1 cellular context compared by ENCODE assay signal in the genomic region with DNA sequence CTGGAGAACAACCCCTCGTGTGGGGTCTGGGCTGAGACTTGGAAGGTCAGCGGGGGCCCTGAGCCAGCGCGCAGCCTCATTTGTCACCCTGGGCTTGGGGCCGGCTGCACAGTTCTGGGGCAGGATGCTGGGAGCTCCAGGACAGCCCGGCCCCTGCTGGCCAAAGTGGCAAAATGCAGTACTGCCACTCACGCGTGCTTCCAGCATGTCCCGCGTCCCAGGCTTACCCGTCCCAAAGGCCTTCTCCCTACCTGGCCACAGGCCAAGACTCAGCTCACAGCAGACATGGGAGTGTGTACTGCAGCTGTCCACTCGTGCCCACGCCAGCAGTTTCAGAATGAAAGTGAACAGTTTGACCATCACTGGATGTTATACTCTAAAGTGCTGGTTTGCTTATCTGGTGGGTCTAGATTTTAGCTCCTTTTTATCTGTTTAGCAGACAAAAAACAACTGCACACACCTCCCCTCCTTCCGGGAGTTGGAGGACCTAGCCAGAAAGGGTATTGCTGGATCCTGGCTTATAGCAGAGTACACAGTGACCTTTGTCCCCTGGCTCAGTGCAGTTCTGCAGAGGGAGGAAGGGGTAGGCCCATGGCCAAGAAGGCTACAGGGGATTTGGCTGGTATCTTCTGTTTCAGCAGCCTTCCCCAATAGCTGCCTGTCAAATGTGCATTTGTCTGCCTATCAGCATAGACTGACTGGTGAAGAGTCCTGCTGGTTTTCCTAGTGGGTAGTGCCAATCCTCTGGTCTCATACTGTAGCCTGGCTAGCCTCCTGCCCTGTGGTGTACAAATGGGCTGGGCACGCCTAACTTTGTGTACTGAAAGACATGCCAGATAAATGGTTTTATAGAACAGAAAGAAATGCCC.
TF ChIP-seq lines count a peak whose summit lies in the region.

No MANE protein-coding gene starts in this region.

TF ChIP-seq in K562, 482 proteins besides CTCF, POLR2A, EP300 and RAD21 (continued from another document and continues in another):
- TF ChIP-seq, protein P1, sequence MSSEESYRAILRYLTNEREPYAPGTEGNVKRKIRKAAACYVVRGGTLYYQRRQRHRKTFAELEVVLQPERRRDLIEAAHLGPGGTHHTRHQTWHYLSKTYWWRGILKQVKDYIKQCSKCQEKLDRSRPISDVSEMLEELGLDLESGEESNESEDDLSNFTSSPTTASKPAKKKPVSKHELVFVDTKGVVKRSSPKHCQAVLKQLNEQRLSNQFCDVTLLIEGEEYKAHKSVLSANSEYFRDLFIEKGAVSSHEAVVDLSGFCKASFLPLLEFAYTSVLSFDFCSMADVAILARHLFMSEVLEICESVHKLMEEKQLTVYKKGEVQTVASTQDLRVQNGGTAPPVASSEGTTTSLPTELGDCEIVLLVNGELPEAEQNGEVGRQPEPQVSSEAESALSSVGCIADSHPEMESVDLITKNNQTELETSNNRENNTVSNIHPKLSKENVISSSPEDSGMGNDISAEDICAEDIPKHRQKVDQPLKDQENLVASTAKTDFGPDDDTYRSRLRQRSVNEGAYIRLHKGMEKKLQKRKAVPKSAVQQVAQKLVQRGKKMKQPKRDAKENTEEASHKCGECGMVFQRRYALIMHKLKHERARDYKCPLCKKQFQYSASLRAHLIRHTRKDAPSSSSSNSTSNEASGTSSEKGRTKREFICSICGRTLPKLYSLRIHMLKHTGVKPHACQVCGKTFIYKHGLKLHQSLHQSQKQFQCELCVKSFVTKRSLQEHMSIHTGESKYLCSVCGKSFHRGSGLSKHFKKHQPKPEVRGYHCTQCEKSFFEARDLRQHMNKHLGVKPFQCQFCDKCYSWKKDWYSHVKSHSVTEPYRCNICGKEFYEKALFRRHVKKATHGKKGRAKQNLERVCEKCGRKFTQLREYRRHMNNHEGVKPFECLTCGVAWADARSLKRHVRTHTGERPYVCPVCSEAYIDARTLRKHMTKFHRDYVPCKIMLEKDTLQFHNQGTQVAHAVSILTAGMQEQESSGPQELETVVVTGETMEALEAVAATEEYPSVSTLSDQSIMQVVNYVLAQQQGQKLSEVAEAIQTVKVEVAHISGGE (CRISPR knock-in tag; IDR thresholded peaks at IDR 0.05), result peak in 1 of 3 experiments; percentile 28; a peak in 1 of 6 replicates
- TF ChIP-seq CHD7 (IDR thresholded peaks at IDR 0.05; ENCODE audit: low read depth, low read length) (no peak), POLR3G (IDR thresholded peaks at IDR 0.05; ENCODE audit: extremely low read depth, insufficient read length, insufficient replicate concordance) (no peak), GTF2F1 (IDR thresholded peaks at IDR 0.05; ENCODE audit: low read depth, low read length) (no peak), THAP7 (CRISPR knock-in tag; IDR thresholded peaks at IDR 0.05) (no peak), NFE2L1 (tag; IDR thresholded peaks at IDR 0.05; ENCODE audit: borderline replicate concordance, low read depth) (no peak), KAT8 (IDR thresholded peaks at IDR 0.05; ENCODE audit: low read depth) (no peak), MYBL2 (IDR thresholded peaks at IDR 0.05; ENCODE audit: low read depth) (no peak), MYBL2 (CRISPR knock-in tag; IDR thresholded peaks at IDR 0.05; ENCODE audit: borderline replicate concordance) (no peak), WHSC1 (IDR thresholded peaks at IDR 0.05; ENCODE audit: low read length) (no peak), RBM15 (IDR thresholded peaks at IDR 0.05; ENCODE audit: insufficient read depth, low read length) (no peak), ZNF780A (CRISPR knock-in tag; IDR thresholded peaks at IDR 0.05) (no peak), GABPB2 (CRISPR knock-in tag; conservative IDR thresholded peaks at IDR 0.05) (no peak), ZNF232 (CRISPR knock-in tag; IDR thresholded peaks at IDR 0.05) (no peak), FOXJ3 (CRISPR knock-in tag; IDR thresholded peaks at IDR 0.05) (no peak), E2F6 (IDR thresholded peaks at IDR 0.05; ENCODE audit: borderline replicate concordance in 1 of 2, extremely low read depth in 1 of 2, insufficient read depth in 1 of 2, insufficient read length in 1 of 2, low read depth in 1 of 2, low read length in 1 of 2, poor library complexity in 1 of 2, severe bottlenecking in 1 of 2) (peak; percentile 57 to 81), PHF21A (IDR thresholded peaks at IDR 0.05; ENCODE audit: borderline replicate concordance, low read depth) (no peak), TBL1XR1 (IDR thresholded peaks at IDR 0.05; ENCODE audit: low read length in 2 of 2) (0 out of 4 replicates have a peak, but pooled peaks of 1 of the 2 experiments have one; percentile 43), BACH1 (tag; IDR thresholded peaks at IDR 0.05) (no peak)
- TF ChIP-seq, protein P2, sequence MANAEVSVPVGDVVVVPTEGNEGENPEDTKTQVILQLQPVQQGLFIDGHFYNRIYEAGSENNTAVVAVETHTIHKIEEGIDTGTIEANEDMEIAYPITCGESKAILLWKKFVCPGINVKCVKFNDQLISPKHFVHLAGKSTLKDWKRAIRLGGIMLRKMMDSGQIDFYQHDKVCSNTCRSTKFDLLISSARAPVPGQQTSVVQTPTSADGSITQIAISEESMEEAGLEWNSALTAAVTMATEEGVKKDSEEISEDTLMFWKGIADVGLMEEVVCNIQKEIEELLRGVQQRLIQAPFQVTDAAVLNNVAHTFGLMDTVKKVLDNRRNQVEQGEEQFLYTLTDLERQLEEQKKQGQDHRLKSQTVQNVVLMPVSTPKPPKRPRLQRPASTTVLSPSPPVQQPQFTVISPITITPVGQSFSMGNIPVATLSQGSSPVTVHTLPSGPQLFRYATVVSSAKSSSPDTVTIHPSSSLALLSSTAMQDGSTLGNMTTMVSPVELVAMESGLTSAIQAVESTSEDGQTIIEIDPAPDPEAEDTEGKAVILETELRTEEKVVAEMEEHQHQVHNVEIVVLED (CRISPR knock-in tag; IDR thresholded peaks at IDR 0.05), result no peak
- TF ChIP-seq, protein P3, sequence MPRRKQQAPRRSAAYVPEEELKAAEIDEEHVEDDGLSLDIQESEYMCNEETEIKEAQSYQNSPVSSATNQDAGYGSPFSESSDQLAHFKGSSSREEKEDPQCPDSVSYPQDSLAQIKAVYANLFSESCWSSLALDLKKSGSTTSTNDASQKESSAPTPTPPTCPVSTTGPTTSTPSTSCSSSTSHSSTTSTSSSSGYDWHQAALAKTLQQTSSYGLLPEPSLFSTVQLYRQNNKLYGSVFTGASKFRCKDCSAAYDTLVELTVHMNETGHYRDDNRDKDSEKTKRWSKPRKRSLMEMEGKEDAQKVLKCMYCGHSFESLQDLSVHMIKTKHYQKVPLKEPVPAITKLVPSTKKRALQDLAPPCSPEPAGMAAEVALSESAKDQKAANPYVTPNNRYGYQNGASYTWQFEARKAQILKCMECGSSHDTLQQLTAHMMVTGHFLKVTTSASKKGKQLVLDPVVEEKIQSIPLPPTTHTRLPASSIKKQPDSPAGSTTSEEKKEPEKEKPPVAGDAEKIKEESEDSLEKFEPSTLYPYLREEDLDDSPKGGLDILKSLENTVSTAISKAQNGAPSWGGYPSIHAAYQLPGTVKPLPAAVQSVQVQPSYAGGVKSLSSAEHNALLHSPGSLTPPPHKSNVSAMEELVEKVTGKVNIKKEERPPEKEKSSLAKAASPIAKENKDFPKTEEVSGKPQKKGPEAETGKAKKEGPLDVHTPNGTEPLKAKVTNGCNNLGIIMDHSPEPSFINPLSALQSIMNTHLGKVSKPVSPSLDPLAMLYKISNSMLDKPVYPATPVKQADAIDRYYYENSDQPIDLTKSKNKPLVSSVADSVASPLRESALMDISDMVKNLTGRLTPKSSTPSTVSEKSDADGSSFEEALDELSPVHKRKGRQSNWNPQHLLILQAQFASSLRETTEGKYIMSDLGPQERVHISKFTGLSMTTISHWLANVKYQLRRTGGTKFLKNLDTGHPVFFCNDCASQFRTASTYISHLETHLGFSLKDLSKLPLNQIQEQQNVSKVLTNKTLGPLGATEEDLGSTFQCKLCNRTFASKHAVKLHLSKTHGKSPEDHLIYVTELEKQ (CRISPR knock-in tag; IDR thresholded peaks at IDR 0.05), result no peak
